18 cellular contexts compared by ENCODE assay signal in genomic region chr17:81583589-81584337, GRCh38. TPM values are rescaled to one million over a fixed set of nuclear protein-coding genes. Genes with fewer than 3 reads are reported as not detected.
DNase-seq lines count a peak whose midpoint lies in the region; ATAC-seq, FAIRE-seq and TF ChIP-seq lines count a peak whose summit lies in the region.
"Had no signal": no experiment of that assay in that cellular context is flagged by ENCODE, and none has a peak within 500 bp of the region (broad histone marks: within the 10 kb centered on the region; RNA-seq: fewer than 3 reads in every experiment).

No MANE protein-coding gene starts in this region.

- FAIRE-seq in HepG2 (lab: Jason Lieb, UNC): no peak
- FAIRE-seq: D721Med had no signal

- POLR2A ChIA-PET in AG04450 (lab: Yijun Ruan, JAX) (no interaction called here), HepG2 (lab: Yijun Ruan, JAX) (no interaction called here), RWPE1 (lab: Yijun Ruan, JAX; ENCODE audit: low non-redundant PET) (no interaction called here)

- in situ Hi-C loops in HepG2 (cut with HindIII; ENCODE audit: extremely low pct_ligation_motif_present, low pct_unique_long_range_greater_than_20kb): no loop called here

- intact Hi-C loops in activated T-helper 2 cell treated with anti-CD3 and anti-CD28 coated beads, Interferon-gamma antibody, Interleukin-2, Interleukin-4, amounts not matched to agents 10 μg/mL and 5 μg/mL and 100 μg/mL, durations not matched to agents 14 hours and 24 hours and 36 hours (cut with micrococcal nuclease): no loop called here
- intact Hi-C loops in HepG2 (cut with micrococcal nuclease; ENCODE audit: unreplicated experiment): no loop called here

- peak overlapping the region; percentile 7 for H3K27ac Mint-ChIP-seq in activated T-helper 2 cell treated with anti-CD3 and anti-CD28 coated beads, Interferon-gamma antibody, Interleukin-2, Interleukin-4, amounts not matched to agents 10 μg/mL and 5 μg/mL and 100 μg/mL, durations not matched to agents 14 hours and 24 hours and 36 hours
- peak overlapping the region in 1 of 2 donors; percentile 61 for H3K27ac Mint-ChIP-seq in activated naive CD4-positive, alpha-beta T cell treated with anti-CD3 and anti-CD28 coated beads, Interleukin-2, amount 50 U/mL, for 72 hours
- H3K27ac Mint-ChIP-seq: activated naive CD4-positive, alpha-beta T cell treated with anti-CD3 and anti-CD28 coated beads, Interleukin-2, amount 50 U/mL, for 24 hours; activated T-cell treated with anti-CD3 and anti-CD28 coated beads, Interleukin-2, amount 50 U/mL, for 24 hours had no signal

- H3K4me2 ChIP-seq in HepG2 (ENCODE audit: low read depth, low read length): no peak overlapping the region; the same call in 1 of the 2 replicates

- no peak for TF ChIP-seq RAD21 in HepG2 (CRISPR knock-in tag; IDR thresholded peaks at IDR 0.05)

- ATAC-seq in HepG2: peak; percentile 52
- ATAC-seq in activated naive CD4-positive, alpha-beta T cell treated with anti-CD3 and anti-CD28 coated beads, Interleukin-2, amount 50 U/mL, for 72 hours: no peak

- TF ChIP-seq EP300 in HepG2 (IDR thresholded peaks at IDR 0.05; ENCODE audit: low read depth in 2 of 2, low read length in 2 of 2): peak in 1 of 2 experiments; percentile 49; a peak in 2 of 4 replicates
- no peak for TF ChIP-seq EP300 in HepG2 (CRISPR knock-in tag; IDR thresholded peaks at IDR 0.05; ENCODE audit: borderline replicate concordance)

- no peaks in the 10 kb centered on the region for H3K9me3 Mint-ChIP-seq in activated T-helper 2 cell treated with anti-CD3 and anti-CD28 coated beads, Interferon-gamma antibody, Interleukin-2, Interleukin-4, amounts not matched to agents 10 μg/mL and 5 μg/mL and 100 μg/mL, durations not matched to agents 14 hours and 24 hours and 36 hours
- no peaks in the 10 kb centered on the region for H3K9me3 Mint-ChIP-seq in activated naive CD4-positive, alpha-beta T cell treated with anti-CD3 and anti-CD28 coated beads, Interleukin-2, amount 50 U/mL, for 72 hours
- H3K9me3 Mint-ChIP-seq: activated naive CD4-positive, alpha-beta T cell treated with anti-CD3 and anti-CD28 coated beads, Interleukin-2, amount 50 U/mL, for 24 hours; activated T-cell treated with anti-CD3 and anti-CD28 coated beads, Interleukin-2, amount 50 U/mL, for 24 hours had no signal

- DNase-seq in AG04450 (ENCODE audit: low read depth, low spot score) (no peak), LNCaP clone FGC (ENCODE audit: low read depth) (peak; percentile 85), HepG2 (ENCODE audit: low spot score) (peak; percentile 59), islet precursor cell (no peak), superior temporal gyrus (ENCODE audit: extremely low spot score) (no peak), RWPE1 (ENCODE audit: low spot score) (no peak)
- DNase-seq in activated T-helper 2 cell treated with anti-CD3 and anti-CD28 coated beads, Interferon-gamma antibody, Interleukin-2, Interleukin-4, amounts not matched to agents 10 μg/mL and 5 μg/mL and 100 μg/mL, durations not matched to agents 14 hours and 24 hours and 36 hours (ENCODE audit: low spot score): no peak
- no peak for DNase-seq in activated naive CD4-positive, alpha-beta T cell treated with anti-CD3 and anti-CD28 coated beads, Interleukin-2, amount 50 U/mL, for 72 hours (ENCODE audit: low spot score in 2 of 2)
- DNase-seq: activated CD4-positive, alpha-beta T cell treated with anti-CD3 and anti-CD28 coated beads, Interleukin-2, amount 50 U/mL, for 48 hours; activated T-cell treated with anti-CD3 and anti-CD28 coated beads, Interleukin-2, amount 50 U/mL, for 24 hours; brain microvascular endothelial cell; NCI-H1436; NCI-H345; SHP77; stimulated activated naive CD4-positive, alpha-beta T cell treated with Interleukin-2 at 50 U/mL for 16 hours; trophoblast cell had no signal

- no peaks in the 10 kb centered on the region for H3K27me3 Mint-ChIP-seq in activated T-helper 2 cell treated with anti-CD3 and anti-CD28 coated beads, Interferon-gamma antibody, Interleukin-2, Interleukin-4, amounts not matched to agents 10 μg/mL and 5 μg/mL and 100 μg/mL, durations not matched to agents 14 hours and 24 hours and 36 hours (ENCODE audit: low read depth)
- H3K27me3 Mint-ChIP-seq: activated naive CD4-positive, alpha-beta T cell treated with anti-CD3 and anti-CD28 coated beads, Interleukin-2, amount 50 U/mL, for 24 hours; activated T-cell treated with anti-CD3 and anti-CD28 coated beads, Interleukin-2, amount 50 U/mL, for 24 hours had no signal

- peaks cover 18% of the 10 kb centered on the region for H3K4me1 ChIP-seq in HepG2 (ENCODE audit: insufficient read depth, low read length)

- CTCF ChIA-PET in AG04450 (lab: Charles Lee): interaction anchor here (0.7 to 2.4 kb wide), 2 partner anchors 17 kb away, joined by 3 to 12 read pairs; no protein-coding TSS in a partner anchor
- CTCF ChIA-PET in HepG2 (lab: Yijun Ruan, JAX; ENCODE audit: low intra/inter-chr PET ratio, low total read pairs): no interaction called here
- CTCF ChIA-PET in RWPE1 (lab: Yijun Ruan, JAX): no interaction called here

- H3K27me3 ChIP-seq in AG04450 (ENCODE audit: control insufficient read depth, insufficient read depth, low read length): no peaks in the 10 kb centered on the region
- no peaks in the 10 kb centered on the region for H3K27me3 ChIP-seq in HepG2 (ENCODE audit: control insufficient read depth in 1 of 2, insufficient read depth in 2 of 2, low read length in 2 of 2)
- H3K27me3 ChIP-seq: brain microvascular endothelial cell had no signal

- 0 out of 2 replicates have a peak, but pooled peaks cover 5% of the 10 kb centered on the region for H4K20me1 ChIP-seq in HepG2 (ENCODE audit: insufficient read depth, low read length)

- H2AFZ ChIP-seq in HepG2 (ENCODE audit: low read length): no peak overlapping the region

- peaks cover 67% of the 10 kb centered on the region for H3K36me3 Mint-ChIP-seq in activated T-helper 2 cell treated with anti-CD3 and anti-CD28 coated beads, Interferon-gamma antibody, Interleukin-2, Interleukin-4, amounts not matched to agents 10 μg/mL and 5 μg/mL and 100 μg/mL, durations not matched to agents 14 hours and 24 hours and 36 hours (ENCODE audit: low read depth)
- peaks cover 11 to 33% of the 10 kb centered on the region in 2 donors for H3K36me3 Mint-ChIP-seq in activated naive CD4-positive, alpha-beta T cell treated with anti-CD3 and anti-CD28 coated beads, Interleukin-2, amount 50 U/mL, for 72 hours

- 72% methylated on average over 6 of the region's 6 CpGs for WGBS in HepG2 (ENCODE audit: low lambda C conversion rate)

- H3K36me3 ChIP-seq in HepG2 (replicated peaks in 1 of 2; ENCODE audit: control insufficient read depth in 1 of 2, insufficient read depth in 2 of 2, low read length in 2 of 2): peaks cover 42 to 72% of the 10 kb centered on the region in 2 experiments

- BruUV-seq in HepG2 (replicated peaks; lab: Mats Ljungman, UMichigan): TSS peak; percentile 29

- H3K9ac ChIP-seq in HepG2 (ENCODE audit: insufficient read depth, low read depth, low read length): no peak overlapping the region

- TF ChIP-seq CTCF in AG04450 (IDR thresholded peaks at IDR 0.05; ENCODE audit: low read depth, low read length) (no peak), LNCaP clone FGC (IDR thresholded peaks at IDR 0.05; ENCODE audit: control insufficient read depth, extremely low read depth, insufficient read depth) (no peak), HepG2 (CRISPR knock-in tag; IDR thresholded peaks at IDR 0.05) (no peak), RWPE1 (conservative IDR thresholded peaks at IDR 0.05; ENCODE audit: low read depth) (no peak)

- H3K4me3 Mint-ChIP-seq in activated T-helper 2 cell treated with anti-CD3 and anti-CD28 coated beads, Interferon-gamma antibody, Interleukin-2, Interleukin-4, amounts not matched to agents 10 μg/mL and 5 μg/mL and 100 μg/mL, durations not matched to agents 14 hours and 24 hours and 36 hours (ENCODE audit: low read depth): no peak overlapping the region
- H3K4me3 Mint-ChIP-seq: activated naive CD4-positive, alpha-beta T cell treated with anti-CD3 and anti-CD28 coated beads, Interleukin-2, amount 50 U/mL, for 24 hours; activated T-cell treated with anti-CD3 and anti-CD28 coated beads, Interleukin-2, amount 50 U/mL, for 24 hours had no signal

- no peak for TF ChIP-seq POLR2A in HepG2 (IDR thresholded peaks at IDR 0.05; ENCODE audit: insufficient read depth in 1 of 2, low read depth in 2 of 2, low read length in 2 of 2)

- H3K9me3 ChIP-seq in AG04450 (ENCODE audit: control insufficient read depth, insufficient read depth, low read length) (no peaks in the 10 kb centered on the region), HepG2 (ENCODE audit: low read length) (no peaks in the 10 kb centered on the region)

- no peak overlapping the region for H3K4me3 ChIP-seq in AG04450 (ENCODE audit: low read depth, low read length)
- no peak overlapping the region for H3K4me3 ChIP-seq in LNCaP clone FGC (ENCODE audit: low read depth, low read length)
- no peak overlapping the region for H3K4me3 ChIP-seq in HepG2 (replicated peaks in 1 of 3; ENCODE audit: insufficient read depth in 1 of 3, low read depth in 2 of 3, low read length in 3 of 3)

- H3K4me1 Mint-ChIP-seq in activated T-helper 2 cell treated with anti-CD3 and anti-CD28 coated beads, Interferon-gamma antibody, Interleukin-2, Interleukin-4, amounts not matched to agents 10 μg/mL and 5 μg/mL and 100 μg/mL, durations not matched to agents 14 hours and 24 hours and 36 hours (ENCODE audit: low read depth): no peaks in the 10 kb centered on the region

- no peaks in the 10 kb centered on the region for H3K79me2 ChIP-seq in HepG2 (ENCODE audit: insufficient read depth, low read length)

- peak overlapping the region; percentile 21 for H3K27ac ChIP-seq in AG04450 (ENCODE audit: low read depth, low read length)
- no peak overlapping the region for H3K27ac ChIP-seq in HepG2 (ENCODE audit: extremely low read length, insufficient read depth, low read length)
- H3K27ac ChIP-seq in RWPE1: no peak overlapping the region
- H3K27ac ChIP-seq: brain microvascular endothelial cell had no signal

RNA-seq across cellular contexts. Expression of gene FAAP100, which starts 31.6 kb away (rescaled TPM):
- polyA plus RNA-seq in AG04450 (2011; rRNA removed) (5.3 and 8.3 TPM in 2 replicates), HepG2 (2011; rRNA removed) (7.6 and 11.1 TPM in 2 replicates)
- polyA minus RNA-seq in AG04450 (2011; rRNA and poly(A)+ RNA removed): 6.0 and 6.7 TPM in 2 replicates
- total RNA-seq in activated T-helper 2 cell treated with anti-CD3 and anti-CD28 coated beads, Interferon-gamma antibody, Interleukin-2, Interleukin-4, amounts not matched to agents 10 μg/mL and 5 μg/mL and 100 μg/mL, durations not matched to agents 14 hours and 24 hours and 36 hours: 61.6 and 64.4 TPM in 2 replicates
- 13.9 and 20.8 TPM in 2 replicates for total RNA-seq in HepG2 (2016; rRNA removed; fragmentation: Illumina TruSeq; extraction: Trizol)
- total RNA-seq in HepG2 (2016; cell fraction: cytosol; rRNA removed; fragmentation: Illumina TruSeq; extraction: Trizol; ENCODE audit: low read depth): 10.4 and 11.2 TPM in 2 replicates
- 11.4 and 20.4 TPM in 2 replicates for total RNA-seq in HepG2 (2016; cell fraction: insoluble cytoplasmic fraction; rRNA removed; fragmentation: Illumina TruSeq; extraction: Trizol)
- total RNA-seq in HepG2 (2016; cell fraction: membrane; rRNA removed; fragmentation: Illumina TruSeq; extraction: Trizol): 23.6 and 25.4 TPM in 2 replicates
- total RNA-seq in HepG2 (2016; cell fraction: nucleus; rRNA removed; fragmentation: Illumina TruSeq; extraction: Trizol): 19.0 and 22.7 TPM in 2 replicates
- 6.5 and 11.8 TPM in 2 replicates for polyA plus RNA-seq in HepG2 (2011; cell fraction: cytosol; rRNA removed)
- 37.4 and 38.6 TPM in 2 replicates for polyA plus RNA-seq in HepG2 (2011; cell fraction: nucleus; rRNA removed)
- polyA plus RNA-seq in HepG2 (2012): 9.3 and 10.7 TPM in 2 replicates
- polyA plus RNA-seq in HepG2 (2016; cell fraction: cytosol; fragmentation: Illumina TruSeq; extraction: Trizol; ENCODE audit: low read depth): 6.1 and 6.4 TPM in 2 replicates
- 13.7 and 17.1 TPM in 2 replicates for polyA plus RNA-seq in HepG2 (2016; cell fraction: insoluble cytoplasmic fraction; fragmentation: Illumina TruSeq; extraction: Trizol; ENCODE audit: low read depth)
- polyA plus RNA-seq in HepG2 (2016; cell fraction: membrane; fragmentation: Illumina TruSeq; extraction: Trizol; ENCODE audit: low read depth): 14.4 and 16.7 TPM in 2 replicates
- 43.7 and 45.9 TPM in 2 replicates for polyA plus RNA-seq in HepG2 (2016; cell fraction: nucleus; fragmentation: Illumina TruSeq; extraction: Trizol; ENCODE audit: insufficient read depth, low read depth)
- polyA minus RNA-seq in HepG2 (2011; rRNA and poly(A)+ RNA removed; ENCODE audit: low replicate concordance): 13.6 and 27.9 TPM in 2 replicates
- 7.7 and 8.2 TPM in 2 replicates for polyA minus RNA-seq in HepG2 (2011; cell fraction: cytosol; rRNA and poly(A)+ RNA removed)
- polyA minus RNA-seq in HepG2 (2011; cell fraction: nucleus; rRNA and poly(A)+ RNA removed): 22.8 and 26.2 TPM in 2 replicates
- 10 to 100 TPM; 19.8 to 37.9 TPM for total RNA-seq in activated naive CD4-positive, alpha-beta T cell treated with anti-CD3 and anti-CD28 coated beads, Interleukin-2, amount 50 U/mL, for 72 hours

RNA-seq across cellular contexts. Expression of gene NPLOC4, which starts 53.1 kb away (rescaled TPM):
- polyA plus RNA-seq in AG04450 (2011; rRNA removed) (66.5 and 77.1 TPM in 2 replicates), HepG2 (2011; rRNA removed) (95.3 and 97.0 TPM in 2 replicates)
- polyA minus RNA-seq in AG04450 (2011; rRNA and poly(A)+ RNA removed): 126 and 154 TPM in 2 replicates
- 128 and 138 TPM in 2 replicates for total RNA-seq in activated T-helper 2 cell treated with anti-CD3 and anti-CD28 coated beads, Interferon-gamma antibody, Interleukin-2, Interleukin-4, amounts not matched to agents 10 μg/mL and 5 μg/mL and 100 μg/mL, durations not matched to agents 14 hours and 24 hours and 36 hours
- 57.0 and 64.7 TPM in 2 replicates for total RNA-seq in HepG2 (2016; rRNA removed; fragmentation: Illumina TruSeq; extraction: Trizol)
- 21.7 and 30.6 TPM in 2 replicates for total RNA-seq in HepG2 (2016; cell fraction: cytosol; rRNA removed; fragmentation: Illumina TruSeq; extraction: Trizol; ENCODE audit: low read depth)
- 49.8 and 63.0 TPM in 2 replicates for total RNA-seq in HepG2 (2016; cell fraction: insoluble cytoplasmic fraction; rRNA removed; fragmentation: Illumina TruSeq; extraction: Trizol)
- 66.9 and 73.6 TPM in 2 replicates for total RNA-seq in HepG2 (2016; cell fraction: membrane; rRNA removed; fragmentation: Illumina TruSeq; extraction: Trizol)
- 43.4 and 46.0 TPM in 2 replicates for total RNA-seq in HepG2 (2016; cell fraction: nucleus; rRNA removed; fragmentation: Illumina TruSeq; extraction: Trizol)
- 69.9 and 79.4 TPM in 2 replicates for polyA plus RNA-seq in HepG2 (2011; cell fraction: cytosol; rRNA removed)
- 144 and 145 TPM in 2 replicates for polyA plus RNA-seq in HepG2 (2011; cell fraction: nucleus; rRNA removed)
- polyA plus RNA-seq in HepG2 (2012): 35.2 and 49.4 TPM in 2 replicates
- polyA plus RNA-seq in HepG2 (2016; cell fraction: cytosol; fragmentation: Illumina TruSeq; extraction: Trizol; ENCODE audit: low read depth): 14.0 and 18.8 TPM in 2 replicates
- polyA plus RNA-seq in HepG2 (2016; cell fraction: insoluble cytoplasmic fraction; fragmentation: Illumina TruSeq; extraction: Trizol; ENCODE audit: low read depth): 48.3 and 63.0 TPM in 2 replicates
- polyA plus RNA-seq in HepG2 (2016; cell fraction: membrane; fragmentation: Illumina TruSeq; extraction: Trizol; ENCODE audit: low read depth): 38.6 and 39.0 TPM in 2 replicates
- polyA plus RNA-seq in HepG2 (2016; cell fraction: nucleus; fragmentation: Illumina TruSeq; extraction: Trizol; ENCODE audit: insufficient read depth, low read depth): 78.2 and 87.8 TPM in 2 replicates
- 142 and 211 TPM in 2 replicates for polyA minus RNA-seq in HepG2 (2011; rRNA and poly(A)+ RNA removed; ENCODE audit: low replicate concordance)
- 69.4 and 73.4 TPM in 2 replicates for polyA minus RNA-seq in HepG2 (2011; cell fraction: cytosol; rRNA and poly(A)+ RNA removed)
- polyA minus RNA-seq in HepG2 (2011; cell fraction: nucleus; rRNA and poly(A)+ RNA removed): 51.9 and 56.3 TPM in 2 replicates
- 100 to 1,000 TPM in 1 of 2 donors, 10 to 100 TPM in 1; 67.3 to 173 TPM for total RNA-seq in activated naive CD4-positive, alpha-beta T cell treated with anti-CD3 and anti-CD28 coated beads, Interleukin-2, amount 50 U/mL, for 72 hours

RNA-seq across cellular contexts. Expression of gene TSPAN10, which starts 53.2 kb away (rescaled TPM):
- polyA plus RNA-seq in AG04450 (2011; rRNA removed): 0.92 and 0.98 TPM in 2 replicates
- 1.2 and 1.3 TPM in 2 replicates for polyA minus RNA-seq in AG04450 (2011; rRNA and poly(A)+ RNA removed)
- total RNA-seq in activated T-helper 2 cell treated with anti-CD3 and anti-CD28 coated beads, Interferon-gamma antibody, Interleukin-2, Interleukin-4, amounts not matched to agents 10 μg/mL and 5 μg/mL and 100 μg/mL, durations not matched to agents 14 hours and 24 hours and 36 hours: 0.30 and 0.44 TPM in 2 replicates
- 0.27 and 0.75 TPM in 2 replicates for total RNA-seq in HepG2 (2016; rRNA removed; fragmentation: Illumina TruSeq; extraction: Trizol)
- total RNA-seq in HepG2 (2016; cell fraction: cytosol; rRNA removed; fragmentation: Illumina TruSeq; extraction: Trizol; ENCODE audit: low read depth): not detected in 2 replicates
- 0.22 and 0.71 TPM in 2 replicates for total RNA-seq in HepG2 (2016; cell fraction: insoluble cytoplasmic fraction; rRNA removed; fragmentation: Illumina TruSeq; extraction: Trizol)
- 0.21 and 0.25 TPM in 2 replicates for total RNA-seq in HepG2 (2016; cell fraction: membrane; rRNA removed; fragmentation: Illumina TruSeq; extraction: Trizol)
- 0.53 and 0.78 TPM in 2 replicates for total RNA-seq in HepG2 (2016; cell fraction: nucleus; rRNA removed; fragmentation: Illumina TruSeq; extraction: Trizol)
- 0.54 and 0.67 TPM in 2 replicates for polyA plus RNA-seq in HepG2 (2011; rRNA removed)
- polyA plus RNA-seq in HepG2 (2011; cell fraction: cytosol; rRNA removed): 0.23 and 0.59 TPM in 2 replicates
- 1.3 and 1.4 TPM in 2 replicates for polyA plus RNA-seq in HepG2 (2011; cell fraction: nucleus; rRNA removed)
- 0.69 and 0.90 TPM in 2 replicates for polyA plus RNA-seq in HepG2 (2012)
- 0.12 and 0.31 TPM in 2 replicates for polyA plus RNA-seq in HepG2 (2016; cell fraction: cytosol; fragmentation: Illumina TruSeq; extraction: Trizol; ENCODE audit: low read depth)
- polyA plus RNA-seq in HepG2 (2016; cell fraction: insoluble cytoplasmic fraction; fragmentation: Illumina TruSeq; extraction: Trizol; ENCODE audit: low read depth): 0.32 and 0.46 TPM in 2 replicates
- polyA plus RNA-seq in HepG2 (2016; cell fraction: membrane; fragmentation: Illumina TruSeq; extraction: Trizol; ENCODE audit: low read depth): 0.22 and 0.23 TPM in 2 replicates
- polyA plus RNA-seq in HepG2 (2016; cell fraction: nucleus; fragmentation: Illumina TruSeq; extraction: Trizol; ENCODE audit: insufficient read depth, low read depth): 0.91 and 1.2 TPM in 2 replicates
- 2.7 and 2.8 TPM in 2 replicates for polyA minus RNA-seq in HepG2 (2011; rRNA and poly(A)+ RNA removed; ENCODE audit: low replicate concordance)
- 0.49 and 0.62 TPM in 2 replicates for polyA minus RNA-seq in HepG2 (2011; cell fraction: cytosol; rRNA and poly(A)+ RNA removed)
- polyA minus RNA-seq in HepG2 (2011; cell fraction: nucleus; rRNA and poly(A)+ RNA removed): 0.87 and 1.5 TPM in 2 replicates
- under 1 TPM; 0.56 to 0.75 TPM for total RNA-seq in activated naive CD4-positive, alpha-beta T cell treated with anti-CD3 and anti-CD28 coated beads, Interleukin-2, amount 50 U/mL, for 72 hours

RNA-seq across cellular contexts. Expression of gene FSCN2, which starts 55.6 kb away (rescaled TPM):
- polyA plus RNA-seq in AG04450 (2011; rRNA removed) (0.26 and 0.41 TPM in 2 replicates), HepG2 (2011; rRNA removed) (0.09 and 0.31 TPM in 2 replicates)
- polyA minus RNA-seq in AG04450 (2011; rRNA and poly(A)+ RNA removed): 1.0 TPM in 1 of 2 replicates, not detected in the other
- 1.1 TPM in 2 replicates for total RNA-seq in activated T-helper 2 cell treated with anti-CD3 and anti-CD28 coated beads, Interferon-gamma antibody, Interleukin-2, Interleukin-4, amounts not matched to agents 10 μg/mL and 5 μg/mL and 100 μg/mL, durations not matched to agents 14 hours and 24 hours and 36 hours
- total RNA-seq in HepG2 (2016; rRNA removed; fragmentation: Illumina TruSeq; extraction: Trizol): not detected in 2 replicates
- not detected in 2 replicates for total RNA-seq in HepG2 (2016; cell fraction: cytosol; rRNA removed; fragmentation: Illumina TruSeq; extraction: Trizol; ENCODE audit: low read depth)
- total RNA-seq in HepG2 (2016; cell fraction: insoluble cytoplasmic fraction; rRNA removed; fragmentation: Illumina TruSeq; extraction: Trizol): not detected in 2 replicates
- not detected in 2 replicates for total RNA-seq in HepG2 (2016; cell fraction: membrane; rRNA removed; fragmentation: Illumina TruSeq; extraction: Trizol)
- total RNA-seq in HepG2 (2016; cell fraction: nucleus; rRNA removed; fragmentation: Illumina TruSeq; extraction: Trizol): not detected in 2 replicates
- polyA plus RNA-seq in HepG2 (2011; cell fraction: cytosol; rRNA removed): 0.17 TPM in 2 replicates
- polyA plus RNA-seq in HepG2 (2011; cell fraction: nucleus; rRNA removed): 2.2 and 2.8 TPM in 2 replicates
- polyA plus RNA-seq in HepG2 (2012): 0.11 and 0.17 TPM in 2 replicates
- not detected in 2 replicates for polyA plus RNA-seq in HepG2 (2016; cell fraction: cytosol; fragmentation: Illumina TruSeq; extraction: Trizol; ENCODE audit: low read depth)
- polyA plus RNA-seq in HepG2 (2016; cell fraction: insoluble cytoplasmic fraction; fragmentation: Illumina TruSeq; extraction: Trizol; ENCODE audit: low read depth): not detected in 2 replicates
- polyA plus RNA-seq in HepG2 (2016; cell fraction: membrane; fragmentation: Illumina TruSeq; extraction: Trizol; ENCODE audit: low read depth): not detected in 2 replicates
- polyA plus RNA-seq in HepG2 (2016; cell fraction: nucleus; fragmentation: Illumina TruSeq; extraction: Trizol; ENCODE audit: insufficient read depth, low read depth): not detected in 2 replicates
- polyA minus RNA-seq in HepG2 (2011; rRNA and poly(A)+ RNA removed; ENCODE audit: low replicate concordance): 1.5 and 1.9 TPM in 2 replicates
- polyA minus RNA-seq in HepG2 (2011; cell fraction: cytosol; rRNA and poly(A)+ RNA removed): not detected in 2 replicates
- polyA minus RNA-seq in HepG2 (2011; cell fraction: nucleus; rRNA and poly(A)+ RNA removed): 0.75 and 0.77 TPM in 2 replicates
- under 1 TPM; 0.30 to 0.86 TPM for total RNA-seq in activated naive CD4-positive, alpha-beta T cell treated with anti-CD3 and anti-CD28 coated beads, Interleukin-2, amount 50 U/mL, for 72 hours

Comparison
In these comparisons a context has a peak if more than half of its experiments do, and no peak if none do; other contexts are left out.
1. DNase-seq: peak in LNCaP clone FGC (single experiment) and HepG2 (single experiment); none in AG04450 (single experiment), activated T-helper 2 cell treated with anti-CD3 and anti-CD28 coated beads, Interferon-gamma antibody, Interleukin-2, Interleukin-4, amounts not matched to agents 10 μg/mL and 5 μg/mL and 100 μg/mL, durations not matched to agents 14 hours and 24 hours and 36 hours (single experiment), islet precursor cell (single experiment), superior temporal gyrus (single experiment), activated naive CD4-positive, alpha-beta T cell treated with anti-CD3 and anti-CD28 coated beads, Interleukin-2, amount 50 U/mL, for 72 hours (0 of 2) and RWPE1 (single experiment).